Comparison of ENCODE assay signal across 7 cellular contexts in the genomic region with DNA sequence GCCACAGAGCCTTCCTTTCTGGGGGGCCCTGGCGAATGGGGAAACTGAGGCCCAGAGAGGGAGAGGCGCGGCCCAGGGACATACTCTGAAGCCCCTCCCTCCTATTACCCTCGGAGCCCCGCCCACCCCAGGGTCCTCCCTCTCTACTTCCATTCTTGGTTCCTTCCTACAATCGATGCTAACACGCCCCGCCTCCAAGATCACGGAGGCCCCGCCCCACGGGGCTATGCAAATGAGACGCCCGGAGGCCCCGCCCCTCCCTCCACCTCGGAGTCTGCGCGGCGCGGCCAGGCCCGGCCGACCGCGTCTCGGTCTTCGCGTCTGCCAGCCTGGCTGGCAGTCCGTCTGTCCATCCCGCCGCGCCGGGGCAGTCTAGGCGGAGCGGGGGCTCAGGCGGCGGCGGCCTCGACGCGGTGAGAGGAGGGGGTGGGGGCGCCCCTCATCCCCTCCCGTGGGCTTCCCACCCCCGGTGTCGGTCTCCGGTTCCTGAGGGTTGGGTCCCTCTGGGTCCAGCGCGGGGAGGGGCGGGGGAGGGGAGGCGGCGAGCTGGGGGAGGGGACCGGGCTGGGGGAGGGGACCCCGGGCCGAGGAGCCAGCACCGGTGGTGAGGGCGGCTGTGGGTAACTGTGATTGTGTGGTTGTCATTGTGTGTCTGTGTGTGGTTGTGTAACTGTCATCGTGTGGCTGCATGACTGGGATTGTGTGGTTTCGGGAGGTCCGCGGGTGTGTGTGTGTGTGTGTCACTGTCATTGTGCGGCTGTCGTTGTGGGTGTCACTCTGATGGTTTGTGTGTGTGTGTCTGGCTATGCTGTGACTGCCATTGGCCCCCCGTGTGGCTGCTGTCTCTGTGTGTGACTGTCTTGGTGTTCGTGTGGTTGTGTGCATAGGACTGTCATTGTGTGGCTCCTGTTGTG. TPM values are rescaled to one million over a fixed set of nuclear protein-coding genes. Genes with fewer than 3 reads are reported as not detected.
DNase-seq lines count a peak whose midpoint lies in the region; ATAC-seq and TF ChIP-seq lines count a peak whose summit lies in the region.

TSS of gene PLPPR2 (plus strand) at position 273 of the 914 bp plus-strand sequence. CDS start 2,242 bp downstream, outside the sequence.

- peak within 1 kb of the TSS; percentile 43 to 60 (median 52) for H3K4me3 ChIP-seq in transverse colon

- H3K36me3 ChIP-seq in transverse colon, result no peaks in the 10 kb centered on the region

- H3K4me1 ChIP-seq in transverse colon, result peaks cover 0 to 12% (median 8%) of the 10 kb centered on the region in 4 donors

- TF ChIP-seq POLR2A in GM18505 (IDR thresholded peaks at IDR 0.05; ENCODE audit: borderline replicate concordance, extremely low read depth, insufficient read depth, insufficient read length) (peak; percentile 47), transverse colon (IDR thresholded peaks at IDR 0.05) (peak; percentile 31)

- peak within 1 kb of the TSS; percentile 59 to 73 (median 66) for H3K27ac ChIP-seq in transverse colon

- ATAC-seq in GM18505 (IDR thresholded peaks at IDR 0.05; ENCODE audit: unreplicated experiment) (peak; percentile 73), left cardiac atrium (peak; percentile 96 to 97)

- in situ Hi-C loops in transverse colon (cut with MboI; ENCODE audit: low pct_ligation_motif_present in 1 of 4, low pct_unique_long_range_greater_than_20kb in 1 of 4, low sequenced_read_pairs in 3 of 4), result no loop called here

- intact Hi-C loops in left cardiac atrium (cut with DNase I), result no loop called here
- intact Hi-C loops in posterior vena cava (cut with DNase I), result no loop called here
- intact Hi-C loops in transverse colon (cut with DNase I; ENCODE audit: low total_unique reads), result no loop called here

- TF ChIP-seq CTCF in transverse colon (IDR thresholded peaks at IDR 0.05), result no peak

- no peaks in the 10 kb centered on the region for H3K9me3 ChIP-seq in transverse colon

- 9 to 10% methylated on average over 2 to 28 of the region's 62 CpGs for WGBS in transverse colon (ENCODE audit: low coverage in 1 of 2), 2 donors

- DNase-seq in NCI-H1417 treated with DMSO at 0.1 percent for 48 hours (lab: John Stamatoyannopoulos, UW) (peak; percentile 56), T-helper 2 cell (peak; percentile 73 to 87 (median 77)), amniotic stem cell (lab: John Stamatoyannopoulos, UW) (peak; percentile 86), left cardiac atrium (peak; percentile 98), posterior vena cava (ENCODE audit: low spot score) (peak; percentile 99), transverse colon (peak; percentile 93)

- H3K27me3 ChIP-seq in transverse colon, result no peaks in the 10 kb centered on the region

- TF ChIP-seq EP300 in transverse colon (IDR thresholded peaks at IDR 0.05; ENCODE audit: low read depth), result no peak

RNA-seq across cellular contexts. Expression of gene PLPPR2, which starts in this region (rescaled TPM):
- total RNA-seq in left cardiac atrium (10 to 100 TPM; 23.5 to 28.3 TPM), posterior vena cava (10 to 100 TPM; 38.4 to 40.2 TPM), transverse colon (10 to 100 TPM in 2 of 4 donors, 1 to 10 TPM in 2; 6.3 to 51.7 (median 11.5) TPM)

Comparison
In these comparisons a context has a peak if more than half of its experiments do, and no peak if none do; other contexts are left out.
1. Peak in every context shown above with its lines: DNase-seq, ATAC-seq, H3K4me3 ChIP-seq and H3K27ac ChIP-seq.